18 cellular contexts compared by ENCODE assay signal in the genomic region with DNA sequence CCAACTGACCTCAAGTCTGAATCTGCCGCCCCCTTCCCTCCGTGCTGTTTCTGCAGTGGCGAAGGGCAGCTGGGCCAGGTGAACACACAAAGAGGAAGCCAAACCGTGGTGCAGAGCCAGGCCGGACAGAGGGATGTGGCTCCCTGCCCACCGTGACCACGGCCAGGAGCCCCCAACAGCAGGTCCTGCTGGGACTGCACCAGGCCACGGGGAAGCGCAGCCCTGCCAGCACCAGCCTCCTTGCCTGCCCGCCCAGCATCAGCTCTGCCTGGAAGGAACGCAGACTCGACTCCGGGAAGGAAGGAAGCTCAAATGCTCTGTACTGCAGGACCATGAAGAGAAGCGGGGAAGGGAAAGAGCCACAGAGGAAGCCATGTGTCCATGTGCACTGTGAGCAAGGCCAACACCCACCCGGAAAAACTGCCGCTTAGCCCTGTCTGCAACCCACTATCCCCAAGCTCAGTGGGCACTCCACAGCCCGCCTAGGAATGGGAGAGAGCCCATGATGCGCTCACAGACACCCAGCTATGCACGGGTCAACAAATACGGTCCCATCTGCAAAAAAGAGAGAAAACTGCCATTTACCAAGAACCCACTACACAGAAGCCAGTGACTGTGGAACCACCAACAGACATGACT. TPM values are rescaled to one million over a fixed set of nuclear protein-coding genes. Genes with fewer than 3 reads are reported as not detected.
"Had no signal": no experiment of that assay in that cellular context is flagged by ENCODE, and none has a peak within 500 bp of the region (broad histone marks: within the 10 kb centered on the region; RNA-seq: fewer than 3 reads in every experiment).

No MANE protein-coding gene starts in this region.

- H3K36me3 ChIP-seq: cardiac muscle cell, left lung, pancreas, SJSA1, suprapubic skin, upper lobe of right lung had no signal

- DNase-seq: activated CD4-positive, alpha-beta memory T cell treated with anti-CD3 and anti-CD28 coated beads for 36 hours; activated CD4-positive, CD25-positive, alpha-beta regulatory T cell treated with anti-CD3 and anti-CD28 coated beads, Interleukin-2, amount 50 U/mL, for 72 hours; activated gamma-delta T cell; activated naive CD8-positive, alpha-beta T cell treated with anti-CD3 and anti-CD28 coated beads, Interleukin-2, amount 10 ng/mL, durations not matched to agents 7 days and 5 days; activated T-cell treated with anti-CD3 and anti-CD28 coated beads, Interleukin-2, amount 50 U/mL, for 48 hours; endodermal cell; erythroblast; glutamatergic neuron; stimulated activated CD4-positive, alpha-beta T cell treated with anti-CD3 and anti-CD28 coated beads, Interleukin-1b, Interleukin-23, amount 100 ng/mL, for 48 hours; stimulated activated naive B cell treated with anti-CD40 and anti-IgM and Interleukin-4, amounts not matched to agents 10 μg/mL and 1 μg/mL and 100 μg/mL, for 72 hours; upper lobe of right lung had no signal

- H3K4me1 ChIP-seq: left lung, SJSA1, suprapubic skin, upper lobe of right lung had no signal

- H3K4me1 Mint-ChIP-seq: endodermal cell had no signal

- H3K27ac ChIP-seq: cardiac muscle cell, left lung, pancreas, SJSA1, suprapubic skin, upper lobe of right lung had no signal

- H3K27me3 Mint-ChIP-seq: activated CD4-positive, alpha-beta memory T cell treated with anti-CD3 and anti-CD28 coated beads for 36 hours; activated naive CD8-positive, alpha-beta T cell treated with anti-CD3 and anti-CD28 coated beads, Interleukin-2, amount 10 ng/mL, durations not matched to agents 7 days and 5 days had no signal

- ATAC-seq: left lung; pancreas; stimulated activated naive B cell treated with anti-CD40 and anti-IgM and Interleukin-4, amounts not matched to agents 10 μg/mL and 1 μg/mL and 100 μg/mL, for 72 hours; upper lobe of right lung had no signal

- H3K4me3 Mint-ChIP-seq: activated CD4-positive, alpha-beta memory T cell treated with anti-CD3 and anti-CD28 coated beads for 36 hours; activated naive CD8-positive, alpha-beta T cell treated with anti-CD3 and anti-CD28 coated beads, Interleukin-2, amount 10 ng/mL, durations not matched to agents 7 days and 5 days; dendritic cell treated with granulocyte-macrophage colony-stimulating factor and Interleukin-4, amounts not matched to agents 40 ng/mL and 50 ng/mL, for 4 days; endodermal cell; neural crest cell; stimulated activated naive B cell treated with anti-CD40 and anti-IgM and Interleukin-4, amounts not matched to agents 10 μg/mL and 1 μg/mL and 100 μg/mL, for 72 hours had no signal

- H3K4me3 ChIP-seq: cardiac muscle cell, left lung, pancreas, SJSA1, suprapubic skin, upper lobe of right lung had no signal

- H3K9me3 Mint-ChIP-seq: activated CD4-positive, alpha-beta memory T cell treated with anti-CD3 and anti-CD28 coated beads for 36 hours; activated naive CD8-positive, alpha-beta T cell treated with anti-CD3 and anti-CD28 coated beads, Interleukin-2, amount 10 ng/mL, durations not matched to agents 7 days and 5 days; dendritic cell treated with granulocyte-macrophage colony-stimulating factor and Interleukin-4, amounts not matched to agents 40 ng/mL and 50 ng/mL, for 4 days; endodermal cell; neural crest cell; stimulated activated naive B cell treated with anti-CD40 and anti-IgM and Interleukin-4, amounts not matched to agents 10 μg/mL and 1 μg/mL and 100 μg/mL, for 72 hours had no signal

- H3K27ac Mint-ChIP-seq: activated CD4-positive, alpha-beta memory T cell treated with anti-CD3 and anti-CD28 coated beads for 36 hours; dendritic cell treated with granulocyte-macrophage colony-stimulating factor and Interleukin-4, amounts not matched to agents 40 ng/mL and 50 ng/mL, for 4 days had no signal

- H3K9me3 ChIP-seq: left lung, pancreas, SJSA1, suprapubic skin, upper lobe of right lung had no signal

- H3K27me3 ChIP-seq: cardiac muscle cell, left lung, pancreas, SJSA1, suprapubic skin, upper lobe of right lung had no signal

RNA-seq across cellular contexts. Expression of a gene that starts 19.0 kb away (rescaled TPM):
- total RNA-seq: SJSA1 had no signal
